Comparison of ENCODE assay signal across 8 cellular contexts in the genomic region with DNA sequence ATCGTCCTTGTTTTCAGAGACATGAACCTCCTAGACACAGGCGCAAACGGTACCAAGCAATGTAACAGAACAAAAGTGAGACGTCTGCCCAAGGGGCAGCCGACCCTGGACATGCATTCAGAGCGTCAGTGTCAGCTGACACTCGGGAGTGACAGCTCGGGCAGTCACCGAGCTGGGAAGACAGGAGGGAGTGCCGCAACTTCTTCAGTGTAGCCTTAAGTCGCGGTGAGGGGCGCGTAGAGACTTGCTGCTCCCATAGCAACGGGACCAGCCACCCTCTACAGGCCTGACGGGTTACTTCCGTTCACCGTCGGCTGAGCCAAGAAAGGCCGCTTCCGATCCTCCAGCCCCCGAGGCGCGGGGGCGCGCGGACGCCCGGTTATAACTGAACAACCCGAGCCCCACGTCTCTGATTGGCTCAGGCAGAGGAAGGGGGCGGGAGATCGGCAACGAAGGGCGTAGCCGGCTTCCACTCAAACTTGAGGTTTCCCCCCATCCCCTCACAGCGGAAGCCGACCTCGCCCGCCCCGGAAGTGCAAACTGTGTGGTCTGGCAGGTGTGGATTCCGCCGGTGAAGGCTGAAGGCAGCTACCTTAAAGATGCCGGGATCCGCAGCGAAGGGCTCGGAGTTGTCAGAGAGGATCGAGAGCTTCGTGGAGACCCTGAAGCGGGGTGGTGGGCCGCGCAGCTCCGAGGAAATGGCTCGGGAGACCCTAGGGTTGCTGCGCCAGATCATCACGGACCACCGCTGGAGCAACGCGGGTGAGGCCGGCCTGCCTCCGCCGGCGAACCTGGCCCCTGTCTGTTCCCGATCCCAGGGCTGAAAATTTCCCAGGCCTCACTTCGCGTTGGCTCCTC. TPM values are rescaled to one million over a fixed set of nuclear protein-coding genes. Genes with fewer than 3 reads are reported as not detected.
DNase-seq lines count a peak whose midpoint lies in the region; ATAC-seq and TF ChIP-seq lines count a peak whose summit lies in the region.

A gene (plus strand): TSS at position 530 of the 858 bp plus-strand sequence. CDS start 70 bp downstream, at position 600.

- peaks cover 35% of the 10 kb centered on the region for H3K4me1 Mint-ChIP-seq in activated CD4-positive, alpha-beta T cell treated with anti-CD3 and anti-CD28 coated beads, Interleukin-2, amount 10 ng/mL, durations not matched to agents 24 days and 14 days

- CTCF ChIA-PET in BJ (lab: Yijun Ruan, JAX), result interaction anchor here (0.6 to 2.3 kb wide), 4 partner anchors 10 to 57 kb away, joined by 3 to 5 read pairs (median 4); no protein-coding TSS in a partner anchor

- peaks cover 3% of the 10 kb centered on the region for H3K9me3 Mint-ChIP-seq in activated CD4-positive, alpha-beta T cell treated with anti-CD3 and anti-CD28 coated beads, Interleukin-2, amount 10 ng/mL, durations not matched to agents 24 days and 14 days

- peak; percentile 16; the same call in 1 of the 2 replicates for TF ChIP-seq CTCF in BJ (IDR thresholded peaks at IDR 0.05; ENCODE audit: insufficient read depth, low read depth, low read length)
- TF ChIP-seq CTCF in coronary artery (IDR thresholded peaks at IDR 0.05), result no peak

- DNase-seq in BJ (ENCODE audit: low read depth), result peak; percentile 86
- DNase-seq in NCI-H526 treated with DMSO at 0.1 percent for 48 hours (lab: John Stamatoyannopoulos, UW), result peak; percentile 90
- DNase-seq in activated CD4-positive, alpha-beta T cell treated with anti-CD3 and anti-CD28 coated beads, Interleukin-2, amount 10 ng/mL, durations not matched to agents 24 days and 14 days, result peak; percentile 100
- peak; percentile 99 for DNase-seq in coronary artery (ENCODE audit: low spot score)
- peak; percentile 98 for DNase-seq in left colon
- peak; percentile 99 for DNase-seq in stimulated activated CD4-positive, alpha-beta T cell treated with anti-CD3 and anti-CD28 coated beads, Interleukin-1b, Interleukin-23, amount 100 ng/mL, for 48 hours

- H3K27me3 ChIP-seq in BJ (ENCODE audit: control insufficient read depth, insufficient read depth, low read length), result no peaks in the 10 kb centered on the region

- H3K36me3 Mint-ChIP-seq in activated CD4-positive, alpha-beta T cell treated with anti-CD3 and anti-CD28 coated beads, Interleukin-2, amount 10 ng/mL, durations not matched to agents 24 days and 14 days (ENCODE audit: low read depth), result peaks cover 41% of the 10 kb centered on the region

- intact Hi-C loops in activated CD4-positive, alpha-beta T cell treated with anti-CD3 and anti-CD28 coated beads, Interleukin-2, amount 10 ng/mL, durations not matched to agents 24 days and 14 days (cut with micrococcal nuclease), result loop anchor here (1.0 to 5.0 kb wide), 6 partner anchors 9 to 292 kb away; a partner anchor contains a TSS
- intact Hi-C loops in left colon (cut with DNase I, micrococcal nuclease), result no loop called here

- peak; percentile 98 for ATAC-seq in GM19324 (IDR thresholded peaks at IDR 0.05; ENCODE audit: low FRiP score, unreplicated experiment)
- ATAC-seq in HG03469 (IDR thresholded peaks at IDR 0.05; ENCODE audit: unreplicated experiment), result peak; percentile 92
- peak; percentile 99 for ATAC-seq in left colon

- peak within 1 kb of the TSS; percentile 92 for H3K4me3 ChIP-seq in BJ (ENCODE audit: low read depth, low read length)
- peak within 1 kb of the TSS; percentile 85 for H3K4me3 ChIP-seq in coronary artery

- H3K27ac ChIP-seq in coronary artery, result peak within 1 kb of the TSS; percentile 66 to 88

- POLR2A ChIA-PET in BJ (lab: Charles Lee), result interaction anchor here (0.6 kb wide), 1 partner anchor 94 kb away, joined by 3 read pairs; no protein-coding TSS in a partner anchor

- H3K27me3 Mint-ChIP-seq in activated CD4-positive, alpha-beta T cell treated with anti-CD3 and anti-CD28 coated beads, Interleukin-2, amount 10 ng/mL, durations not matched to agents 24 days and 14 days, result peaks cover 8% of the 10 kb centered on the region

- H3K4me3 Mint-ChIP-seq in activated CD4-positive, alpha-beta T cell treated with anti-CD3 and anti-CD28 coated beads, Interleukin-2, amount 10 ng/mL, durations not matched to agents 24 days and 14 days, result peak within 1 kb of the TSS; percentile 99

- peaks cover 8% of the 10 kb centered on the region for H3K36me3 ChIP-seq in BJ (ENCODE audit: control insufficient read depth, insufficient read depth, low read length)

- peak within 1 kb of the TSS; percentile 94 for H3K27ac Mint-ChIP-seq in activated CD4-positive, alpha-beta T cell treated with anti-CD3 and anti-CD28 coated beads, Interleukin-2, amount 10 ng/mL, durations not matched to agents 24 days and 14 days

RNA-seq across cellular contexts. Expression of the gene that starts here (rescaled TPM):
- polyA plus RNA-seq in BJ (2011; rRNA removed), result 78.0 and 79.8 TPM in 2 replicates
- 21.6 and 31.4 TPM in 2 replicates for polyA minus RNA-seq in BJ (2011; rRNA and poly(A)+ RNA removed)
- total RNA-seq in activated CD4-positive, alpha-beta T cell treated with anti-CD3 and anti-CD28 coated beads, Interleukin-2, amount 10 ng/mL, durations not matched to agents 24 days and 14 days, result 51.6 and 53.3 TPM in 2 replicates
- 10 to 100 TPM; 36.5 to 48.1 TPM for total RNA-seq in left colon

Comparison
In these comparisons a context has a peak if more than half of its experiments do, and no peak if none do; other contexts are left out.
1. Peak in every context shown above with its lines: DNase-seq, ATAC-seq, H3K4me3 ChIP-seq and H3K27ac ChIP-seq.